ENCODE assay signal across 8 cellular contexts in genomic region chr12:131930510-131930909, GRCh38. TPM values are rescaled to one million over a fixed set of nuclear protein-coding genes. Genes with fewer than 3 reads are reported as not detected.
A peak's percentile ranks its signal among the peaks of the same experiment; 100 is the strongest.
DNase-seq lines count a peak whose midpoint lies in the region; ATAC-seq and TF ChIP-seq lines count a peak whose summit lies in the region.

No MANE protein-coding gene starts in this region.

- H3K36me3 ChIP-seq in BJ (ENCODE audit: control insufficient read depth, insufficient read depth, low read length) (peaks cover 11% of the 10 kb centered on the region), Karpas-422 (ENCODE audit: insufficient read depth, low read length) (peaks cover 34% of the 10 kb centered on the region)

- H4K20me1 ChIP-seq in Karpas-422 (ENCODE audit: insufficient read depth, low read depth, low read length), result peaks cover 22% of the 10 kb centered on the region

- POLR2A ChIA-PET in BJ (lab: Charles Lee), result no interaction called here

- peak overlapping the region; percentile 88 for H3K4me2 ChIP-seq in Karpas-422 (ENCODE audit: low read depth, low read length, poor library complexity, severe bottlenecking)

- H3K27ac ChIP-seq in Karpas-422 (ENCODE audit: low read length) (peak overlapping the region; percentile 67), coronary artery (no peak overlapping the region)

- H3K9ac ChIP-seq in Karpas-422 (ENCODE audit: low read length), result peak overlapping the region; percentile 96

- no peak overlapping the region for H3K27ac Mint-ChIP-seq in nephron progenitor cell

- H3K4me3 ChIP-seq in BJ (ENCODE audit: low read depth, low read length) (peak overlapping the region; percentile 98), Karpas-422 (ENCODE audit: low read length) (peak overlapping the region; percentile 94), coronary artery (peak overlapping the region; percentile 75)

- H3K9me3 ChIP-seq in Karpas-422 (ENCODE audit: low read length), result no peaks in the 10 kb centered on the region

- no peaks in the 10 kb centered on the region for H3K9me2 ChIP-seq in Karpas-422 (replicated peaks; ENCODE audit: insufficient read depth, low read length)

- TF ChIP-seq CTCF in BJ (IDR thresholded peaks at IDR 0.05; ENCODE audit: insufficient read depth, low read depth, low read length) (no peak), coronary artery (IDR thresholded peaks at IDR 0.05) (no peak), nephron progenitor cell (IDR thresholded peaks at IDR 0.05) (no peak)

- no peak overlapping the region for H2AFZ ChIP-seq in Karpas-422 (ENCODE audit: low read length)

- H3K4me1 Mint-ChIP-seq in nephron progenitor cell, result peaks cover 6% of the 10 kb centered on the region

- peak overlapping the region; percentile 90 for H3K4me3 Mint-ChIP-seq in nephron progenitor cell

- H3K9me3 Mint-ChIP-seq in nephron progenitor cell, result peaks cover 7% of the 10 kb centered on the region

- CTCF ChIA-PET in BJ (lab: Yijun Ruan, JAX), result interaction anchor here (0.6 kb wide), 3 partner anchors 97 to 754 kb away, joined by 3 to 8 read pairs (median 4); no protein-coding TSS in a partner anchor

- peaks cover 16% of the 10 kb centered on the region for H3K4me1 ChIP-seq in Karpas-422 (ENCODE audit: low read length)

- peaks cover 32% of the 10 kb centered on the region for H3K36me3 Mint-ChIP-seq in nephron progenitor cell (ENCODE audit: low read depth)

- DNase-seq in BJ (ENCODE audit: low read depth) (no peak), Karpas-422 (no peak), coronary artery (ENCODE audit: low spot score) (no peak), nephron progenitor cell (no peak), NOMO-1 treated with dmso at 0.1 percent for 144 hours (lab: John Stamatoyannopoulos, UW; ENCODE audit: unreplicated experiment) (no peak), MV-4-11 (lab: John Stamatoyannopoulos, UW) (no peak)

- peaks cover 3% of the 10 kb centered on the region for H3K27me3 Mint-ChIP-seq in nephron progenitor cell (ENCODE audit: low read depth, poor library complexity)

- ATAC-seq in HG02840 (IDR thresholded peaks at IDR 0.05; ENCODE audit: low FRiP score, unreplicated experiment) (no peak), HG02870 (IDR thresholded peaks at IDR 0.05; ENCODE audit: unreplicated experiment) (no peak)

- H3K27me3 ChIP-seq in BJ (ENCODE audit: control insufficient read depth, insufficient read depth, low read length) (no peaks in the 10 kb centered on the region), Karpas-422 (ENCODE audit: low read length) (no peaks in the 10 kb centered on the region)

- peaks cover 35% of the 10 kb centered on the region for H3K79me2 ChIP-seq in Karpas-422 (ENCODE audit: low read length)

RNA-seq across cellular contexts. Expression of gene PUS1, which starts 1.4 kb away (rescaled TPM):
- polyA plus RNA-seq in BJ (2011; rRNA removed), result 15.7 and 21.2 TPM in 2 replicates
- 12.7 and 15.6 TPM in 2 replicates for polyA minus RNA-seq in BJ (2011; rRNA and poly(A)+ RNA removed)
- 11.9 and 32.3 TPM in 2 replicates for total RNA-seq in Karpas-422 (2014; rRNA removed; shearing (Covaris generic); ENCODE audit: low replicate concordance)

RNA-seq across cellular contexts. Expression of gene EP400, which starts 19.2 kb away (rescaled TPM):
- polyA plus RNA-seq in BJ (2011; rRNA removed), result 2.5 and 3.2 TPM in 2 replicates
- polyA minus RNA-seq in BJ (2011; rRNA and poly(A)+ RNA removed), result 7.0 and 11.4 TPM in 2 replicates
- total RNA-seq in Karpas-422 (2014; rRNA removed; shearing (Covaris generic); ENCODE audit: low replicate concordance), result 13.7 and 16.8 TPM in 2 replicates

RNA-seq across cellular contexts. Expression of gene ULK1, which starts 36.1 kb away (rescaled TPM):
- polyA plus RNA-seq in BJ (2011; rRNA removed), result 7.8 and 13.7 TPM in 2 replicates
- polyA minus RNA-seq in BJ (2011; rRNA and poly(A)+ RNA removed), result 7.5 and 8.9 TPM in 2 replicates
- 2.8 and 6.9 TPM in 2 replicates for total RNA-seq in Karpas-422 (2014; rRNA removed; shearing (Covaris generic); ENCODE audit: low replicate concordance)
